Comparison of ENCODE assay signal across 17 cellular contexts in genomic region chr1:170204121-170204520, GRCh38. TPM values are rescaled to one million over a fixed set of nuclear protein-coding genes. Genes with fewer than 3 reads are reported as not detected.
"Had no signal": no experiment of that assay in that cellular context is flagged by ENCODE, and none has a peak within 500 bp of the region (broad histone marks: within the 10 kb centered on the region; RNA-seq: fewer than 3 reads in every experiment).

No MANE protein-coding gene starts in this region.

- H3K4me1 ChIP-seq: colonic mucosa had no signal

- H3K4me2 ChIP-seq: neural progenitor cell had no signal

- H3K27me3 ChIP-seq: colonic mucosa, neural progenitor cell, ovary, upper lobe of left lung had no signal

- ATAC-seq: activated CD8-positive, alpha-beta T cell treated with anti-CD3 and anti-CD28 coated beads, Interleukin-2, amount 10 ng/mL, durations not matched to agents 7 days and 5 days; activated naive CD8-positive, alpha-beta T cell treated with anti-CD3 and anti-CD28 coated beads, Interleukin-2, amount 50 U/mL, for 24 hours; WTC11 had no signal

- H3K4me3 ChIP-seq: colonic mucosa, neural progenitor cell, ovary, upper lobe of left lung had no signal

- DNase-seq: activated CD4-positive, alpha-beta T cell treated with anti-CD3 and anti-CD28 coated beads for 48 hours; activated CD8-positive, alpha-beta memory T cell treated with anti-CD3 and anti-CD28 coated beads, Interleukin-2, amount 50 U/mL, for 48 hours; activated CD8-positive, alpha-beta T cell treated with anti-CD3 and anti-CD28 coated beads, Interleukin-2, amount 10 ng/mL, durations not matched to agents 7 days and 5 days; activated naive CD4-positive, alpha-beta T cell; activated naive CD8-positive, alpha-beta T cell treated with anti-CD3 and anti-CD28 coated beads, Interleukin-2, amount 50 U/mL, for 24 hours; colonic mucosa; effector CD4-positive, alpha-beta T cell; ovary; stimulated activated CD4-positive, alpha-beta T cell treated with anti-CD3 and anti-CD28 coated beads, Interleukin-2, amount 100 ng/mL, for 48 hours; stimulated activated naive CD4-positive, alpha-beta T cell treated with Interleukin-2 at 50 U/mL for 16 hours; upper lobe of left lung had no signal

- H3K27ac ChIP-seq: colonic mucosa, neural progenitor cell, ovary, upper lobe of left lung had no signal

- H2AFZ ChIP-seq: neural progenitor cell had no signal

- H3K9ac ChIP-seq: neural progenitor cell had no signal

- H3K9me3 ChIP-seq: colonic mucosa, ovary, upper lobe of left lung had no signal

- FAIRE-seq: islet of Langerhans had no signal

- H3K36me3 ChIP-seq: colonic mucosa, neural progenitor cell, ovary, upper lobe of left lung had no signal

RNA-seq across cellular contexts. Expression of gene NTMT2, which starts 58.4 kb away (rescaled TPM):
- total RNA-seq: activated CD8-positive, alpha-beta T cell treated with anti-CD3 and anti-CD28 coated beads, Interleukin-2, amount 10 ng/mL, durations not matched to agents 7 days and 5 days; activated T-helper 1 cell treated with anti-CD3 and anti-CD28 coated beads, Interleukin-12 subunit alpha, Interleukin-12 subunit beta, Interleukin-2, Interleukin-4 antibody, amounts not matched to agents 30 ng/mL and 10 ng/mL and 1 ng/mL, durations not matched to agents 14 hours and 24 hours and 36 hours; colonic mucosa; liver; myocyte; ovary; upper lobe of left lung had no signal
- polyA plus RNA-seq: liver, ovary had no signal
